9 cellular contexts compared by ENCODE assay signal in the genomic region with DNA sequence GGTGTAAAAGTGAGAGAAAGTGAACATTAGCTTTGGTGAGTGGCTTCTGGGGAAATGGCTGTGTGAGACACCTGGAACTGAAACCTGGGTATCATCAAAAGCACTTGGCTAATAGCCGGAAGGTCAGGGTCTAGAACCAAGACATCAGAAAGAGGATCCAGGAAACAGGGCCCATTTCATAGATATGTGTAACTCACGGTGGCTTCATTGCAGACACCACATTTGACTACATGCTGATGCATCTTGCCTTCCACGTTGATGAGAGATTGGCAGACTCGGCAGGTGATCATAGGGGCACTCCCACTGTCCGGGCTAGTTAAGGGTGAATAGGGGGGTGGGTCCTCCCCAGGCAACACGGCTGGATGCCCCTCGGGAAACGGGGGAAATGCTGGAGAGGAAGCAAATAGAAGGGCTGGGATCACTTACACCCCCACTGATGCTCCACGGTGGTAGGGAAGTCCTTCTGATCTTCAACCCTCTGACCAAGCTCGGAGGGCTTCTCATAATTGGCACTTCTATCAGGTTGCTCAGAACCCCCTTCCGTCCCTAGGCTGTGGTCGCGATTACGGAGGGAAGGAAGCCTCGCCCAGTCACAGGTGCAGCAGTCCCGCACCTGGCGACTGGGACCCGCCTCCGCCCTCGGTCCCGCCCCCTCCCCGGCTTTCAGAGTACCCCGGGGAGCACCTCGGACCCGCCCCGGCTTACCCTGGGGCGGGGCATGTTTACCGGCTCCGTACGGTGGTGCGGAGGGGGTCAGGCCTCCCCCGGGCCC. TPM values are rescaled to one million over a fixed set of nuclear protein-coding genes. Genes with fewer than 3 reads are reported as not detected.
A peak's percentile ranks its signal among the peaks of the same experiment; 100 is the strongest.
DNase-seq lines count a peak whose midpoint lies in the region; ATAC-seq and TF ChIP-seq lines count a peak whose summit lies in the region.
"Had no signal": no experiment of that assay in that cellular context is flagged by ENCODE, and none has a peak within 500 bp of the region (broad histone marks: within the 10 kb centered on the region; RNA-seq: fewer than 3 reads in every experiment).

No MANE protein-coding gene starts in this region.

- H3K27me3 ChIP-seq in psoas muscle (ENCODE audit: insufficient read depth in 3 of 3, low read length in 2 of 3) = no peaks in the 10 kb centered on the region

- peak; percentile 2 to 14 (median 5) for ATAC-seq in psoas muscle
- no peak for ATAC-seq in HG03469 (IDR thresholded peaks at IDR 0.05; ENCODE audit: unreplicated experiment)
- ATAC-seq in GM18873 (IDR thresholded peaks at IDR 0.05; ENCODE audit: low FRiP score, unreplicated experiment) = no peak

- H3K4me3 Mint-ChIP-seq in activated T-helper 2 cell treated with anti-CD3 and anti-CD28 coated beads, Interferon-gamma antibody, Interleukin-2, Interleukin-4, amounts not matched to agents 10 μg/mL and 5 μg/mL and 100 μg/mL, durations not matched to agents 14 hours and 24 hours and 36 hours (ENCODE audit: low read depth) = peak overlapping the region; percentile 89
- peak overlapping the region; percentile 94 for H3K4me3 Mint-ChIP-seq in glutamatergic neuron (ENCODE audit: unreplicated experiment)

- peak overlapping the region; percentile 71 for H3K27ac Mint-ChIP-seq in activated T-helper 2 cell treated with anti-CD3 and anti-CD28 coated beads, Interferon-gamma antibody, Interleukin-2, Interleukin-4, amounts not matched to agents 10 μg/mL and 5 μg/mL and 100 μg/mL, durations not matched to agents 14 hours and 24 hours and 36 hours
- peak overlapping the region; percentile 63 for H3K27ac Mint-ChIP-seq in glutamatergic neuron (ENCODE audit: unreplicated experiment)

- no peaks in the 10 kb centered on the region for H3K27me3 Mint-ChIP-seq in activated T-helper 2 cell treated with anti-CD3 and anti-CD28 coated beads, Interferon-gamma antibody, Interleukin-2, Interleukin-4, amounts not matched to agents 10 μg/mL and 5 μg/mL and 100 μg/mL, durations not matched to agents 14 hours and 24 hours and 36 hours (ENCODE audit: low read depth)
- H3K27me3 Mint-ChIP-seq in glutamatergic neuron (ENCODE audit: unreplicated experiment) = peaks cover 10% of the 10 kb centered on the region

- H3K4me3 ChIP-seq in HFF-Myc (replicated peaks; ENCODE audit: low read depth, low read length) = peak overlapping the region; percentile 83
- peak overlapping the region; percentile 87 for H3K4me3 ChIP-seq in psoas muscle

- WGBS in psoas muscle, 3 donors = 4 to 6% (median 6%) methylated on average over 25 to 32 of the region's 32 CpGs

- H3K36me3 Mint-ChIP-seq in activated T-helper 2 cell treated with anti-CD3 and anti-CD28 coated beads, Interferon-gamma antibody, Interleukin-2, Interleukin-4, amounts not matched to agents 10 μg/mL and 5 μg/mL and 100 μg/mL, durations not matched to agents 14 hours and 24 hours and 36 hours (ENCODE audit: low read depth) = peaks cover 22% of the 10 kb centered on the region
- no peaks in the 10 kb centered on the region for H3K36me3 Mint-ChIP-seq in glutamatergic neuron (ENCODE audit: unreplicated experiment)

- DNase-seq in DMS53 treated with DMSO at 0.1 percent for 48 hours (lab: John Stamatoyannopoulos, UW; ENCODE audit: unreplicated experiment) (peak; percentile 2), HFF-Myc (ENCODE audit: extremely low read depth, low read depth) (no peak), NCI-H345 treated with DMSO at 0.1 percent for 48 hours (lab: John Stamatoyannopoulos, UW; ENCODE audit: unreplicated experiment) (peak; percentile 16), glutamatergic neuron (peak; percentile 48), psoas muscle (no peak)
- DNase-seq in activated T-helper 2 cell treated with anti-CD3 and anti-CD28 coated beads, Interferon-gamma antibody, Interleukin-2, Interleukin-4, amounts not matched to agents 10 μg/mL and 5 μg/mL and 100 μg/mL, durations not matched to agents 14 hours and 24 hours and 36 hours (ENCODE audit: low spot score) = no peak

- H3K9me3 ChIP-seq in psoas muscle = no peaks in the 10 kb centered on the region

- intact Hi-C loops in activated T-helper 2 cell treated with anti-CD3 and anti-CD28 coated beads, Interferon-gamma antibody, Interleukin-2, Interleukin-4, amounts not matched to agents 10 μg/mL and 5 μg/mL and 100 μg/mL, durations not matched to agents 14 hours and 24 hours and 36 hours (cut with micrococcal nuclease) = loop anchor here (1.0 to 2.0 kb wide), 3 partner anchors 9 to 222 kb away; a partner anchor contains a TSS
- intact Hi-C loops in psoas muscle (cut with DNase I) = loop anchor here in 1 of 2 donors (5.0 to 10.0 kb wide), 3 partner anchors 118 to 642 kb away; a partner anchor contains a TSS

- H3K4me1 ChIP-seq in psoas muscle = peaks cover 24% of the 10 kb centered on the region

- peaks cover 0 to 43% of the 10 kb centered on the region in 2 donors for H3K36me3 ChIP-seq in psoas muscle (ENCODE audit: insufficient read depth in 1 of 2, low read depth in 1 of 2)

- peaks cover 25% of the 10 kb centered on the region for H3K4me1 Mint-ChIP-seq in activated T-helper 2 cell treated with anti-CD3 and anti-CD28 coated beads, Interferon-gamma antibody, Interleukin-2, Interleukin-4, amounts not matched to agents 10 μg/mL and 5 μg/mL and 100 μg/mL, durations not matched to agents 14 hours and 24 hours and 36 hours (ENCODE audit: low read depth)
- peaks cover 24% of the 10 kb centered on the region for H3K4me1 Mint-ChIP-seq in glutamatergic neuron (ENCODE audit: low read depth, unreplicated experiment)

- H3K9me3 Mint-ChIP-seq in activated T-helper 2 cell treated with anti-CD3 and anti-CD28 coated beads, Interferon-gamma antibody, Interleukin-2, Interleukin-4, amounts not matched to agents 10 μg/mL and 5 μg/mL and 100 μg/mL, durations not matched to agents 14 hours and 24 hours and 36 hours = no peaks in the 10 kb centered on the region
- peaks cover 13% of the 10 kb centered on the region for H3K9me3 Mint-ChIP-seq in glutamatergic neuron (ENCODE audit: unreplicated experiment)

- peak overlapping the region; percentile 95 for H3K27ac ChIP-seq in psoas muscle

- no peak for TF ChIP-seq CTCF in HFF-Myc (IDR thresholded peaks at IDR 0.05; ENCODE audit: low read depth, low read length, missing control alignments)
- no peak for TF ChIP-seq CTCF in glutamatergic neuron (IDR thresholded peaks at IDR 0.05; ENCODE audit: partially characterized antibody, unreplicated experiment)
- TF ChIP-seq CTCF in psoas muscle (IDR thresholded peaks at IDR 0.05) = no peak

RNA-seq across cellular contexts. Expression of a gene that starts 0.6 kb away (rescaled TPM):
- total RNA-seq in activated T-helper 2 cell treated with anti-CD3 and anti-CD28 coated beads, Interferon-gamma antibody, Interleukin-2, Interleukin-4, amounts not matched to agents 10 μg/mL and 5 μg/mL and 100 μg/mL, durations not matched to agents 14 hours and 24 hours and 36 hours = 28.2 and 33.7 TPM in 2 replicates
- total RNA-seq in glutamatergic neuron (ENCODE audit: unreplicated experiment) (49.1 TPM), psoas muscle (10 to 100 TPM; 15.6 to 29.7 (median 20.7) TPM)
- polyA plus RNA-seq in psoas muscle = 10 to 100 TPM; 23.0 to 56.5 (median 36.8) TPM

RNA-seq across cellular contexts. Expression of a gene that starts 5.6 kb away (rescaled TPM):
- 217 and 228 TPM in 2 replicates for total RNA-seq in activated T-helper 2 cell treated with anti-CD3 and anti-CD28 coated beads, Interferon-gamma antibody, Interleukin-2, Interleukin-4, amounts not matched to agents 10 μg/mL and 5 μg/mL and 100 μg/mL, durations not matched to agents 14 hours and 24 hours and 36 hours
- total RNA-seq in glutamatergic neuron (ENCODE audit: unreplicated experiment) = 265 TPM
- 10 to 100 TPM; 61.1 to 98.4 (median 85.8) TPM for total RNA-seq in psoas muscle
- polyA plus RNA-seq in psoas muscle = 100 to 1,000 TPM in 1 of 3 donors, 10 to 100 TPM in 2; 90.0 to 111 (median 99.3) TPM

RNA-seq across cellular contexts. Expression of a gene that starts 6.0 kb away (rescaled TPM):
- 66.0 and 66.5 TPM in 2 replicates for total RNA-seq in activated T-helper 2 cell treated with anti-CD3 and anti-CD28 coated beads, Interferon-gamma antibody, Interleukin-2, Interleukin-4, amounts not matched to agents 10 μg/mL and 5 μg/mL and 100 μg/mL, durations not matched to agents 14 hours and 24 hours and 36 hours
- total RNA-seq in glutamatergic neuron (ENCODE audit: unreplicated experiment) (65.0 TPM), psoas muscle (10 to 100 TPM; 17.2 to 24.4 (median 18.6) TPM)
- 10 to 100 TPM; 16.6 to 24.3 (median 18.2) TPM for polyA plus RNA-seq in psoas muscle

RNA-seq across cellular contexts. Expression of a gene that starts 8.6 kb away (rescaled TPM):
- total RNA-seq in activated T-helper 2 cell treated with anti-CD3 and anti-CD28 coated beads, Interferon-gamma antibody, Interleukin-2, Interleukin-4, amounts not matched to agents 10 μg/mL and 5 μg/mL and 100 μg/mL, durations not matched to agents 14 hours and 24 hours and 36 hours = 133 and 137 TPM in 2 replicates
- total RNA-seq in glutamatergic neuron (ENCODE audit: unreplicated experiment) = 25.9 TPM
- 10 to 100 TPM in 2 of 4 donors, 1 to 10 TPM in 2; 3.7 to 13.3 (median 7.3) TPM for total RNA-seq in psoas muscle
- 10 to 100 TPM in 1 of 3 donors, 1 to 10 TPM in 2; 4.1 to 42.5 (median 6.0) TPM for polyA plus RNA-seq in psoas muscle

RNA-seq across cellular contexts. Expression of a gene that starts 24.7 kb away (rescaled TPM):
- total RNA-seq in activated T-helper 2 cell treated with anti-CD3 and anti-CD28 coated beads, Interferon-gamma antibody, Interleukin-2, Interleukin-4, amounts not matched to agents 10 μg/mL and 5 μg/mL and 100 μg/mL, durations not matched to agents 14 hours and 24 hours and 36 hours = 0.07 TPM in 1 of 2 replicates, not detected in the other
- total RNA-seq in glutamatergic neuron (ENCODE audit: unreplicated experiment) (0.15 TPM), psoas muscle (10 to 100 TPM in 2 of 4 donors, 1 to 10 TPM in 2; 2.3 to 19.5 (median 9.8) TPM)
- polyA plus RNA-seq in psoas muscle = 1 to 10 TPM in 2 of 3 donors, under 1 TPM in 1; 0.30 to 2.8 (median 1.3) TPM
- total RNA-seq: NCI-H460 had no signal

Comparison
In these comparisons a context has a peak if more than half of its experiments do, and no peak if none do; other contexts are left out.
1. DNase-seq: peak in DMS53 treated with DMSO at 0.1 percent for 48 hours (single experiment), NCI-H345 treated with DMSO at 0.1 percent for 48 hours (single experiment) and glutamatergic neuron (single experiment); none in HFF-Myc (single experiment), activated T-helper 2 cell treated with anti-CD3 and anti-CD28 coated beads, Interferon-gamma antibody, Interleukin-2, Interleukin-4, amounts not matched to agents 10 μg/mL and 5 μg/mL and 100 μg/mL, durations not matched to agents 14 hours and 24 hours and 36 hours (single experiment) and psoas muscle (0 of 2).
2. ATAC-seq: peak in psoas muscle (4 of 4); none in HG03469 (single experiment) and GM18873 (single experiment).